Comparison of ENCODE assay signal across 37 cellular contexts in genomic region chr3:196673632-196674031, GRCh38. TPM values are rescaled to one million over a fixed set of nuclear protein-coding genes. Genes with fewer than 3 reads are reported as not detected.
A peak's percentile ranks its signal among the peaks of the same experiment; 100 is the strongest.
DNase-seq lines count a peak whose midpoint lies in the region; ATAC-seq, FAIRE-seq and TF ChIP-seq lines count a peak whose summit lies in the region.
"Had no signal": no experiment of that assay in that cellular context is flagged by ENCODE, and none has a peak within 500 bp of the region (broad histone marks: within the 10 kb centered on the region; RNA-seq: fewer than 3 reads in every experiment).

No MANE protein-coding gene starts in this region.

- no peak for TF ChIP-seq RAD21 in K562 (CRISPR knock-in tag; conservative IDR thresholded peaks at IDR 0.05 in 1 of 2, IDR thresholded peaks at IDR 0.05 in 1 of 2)

- FAIRE-seq in K562 (lab: Jason Lieb, UNC): no peak
- FAIRE-seq: A204.1, A549, D721Med had no signal

- H3K4me1 Mint-ChIP-seq in activated CD4-positive, alpha-beta T cell treated with anti-CD3 and anti-CD28 coated beads, Interleukin-2, amount 10 ng/mL, durations not matched to agents 7 days and 5 days: peaks cover 42% of the 10 kb centered on the region
- H3K4me1 Mint-ChIP-seq in CD4-positive, alpha-beta memory T cell: peaks cover 23 to 48% (median 35%) of the 10 kb centered on the region in 4 donors
- peaks cover 30 to 43% (median 31%) of the 10 kb centered on the region in 3 donors for H3K4me1 Mint-ChIP-seq in T-cell

- no peaks in the 10 kb centered on the region for H4K20me1 ChIP-seq in K562 (replicated peaks; ENCODE audit: control insufficient read depth, insufficient read depth, low read length)
- H4K20me1 ChIP-seq: BLaER1; BLaER1 treated with 17β-estradiol and CSF1 and Interleukin-3, amounts not matched to agents 10 nM and 100 nM had no signal

- TF ChIP-seq CTCF in HEK293 (tag by site-specific recombination; IDR thresholded peaks at IDR 0.05): no peak
- no peak for TF ChIP-seq CTCF in K562 (IDR thresholded peaks at IDR 0.05 in 2 of 3, conservative IDR thresholded peaks at IDR 0.05 in 1 of 3; ENCODE audit: insufficient read depth in 2 of 3, low read depth in 1 of 3, low read length in 3 of 3)

- TF ChIP-seq POLR2A in K562 (conservative IDR thresholded peaks at IDR 0.05): no peak

- no peaks in the 10 kb centered on the region for H3K9me3 ChIP-seq in CD4-positive, alpha-beta memory T cell (ENCODE audit: control insufficient read depth in 1 of 2, low read length in 2 of 2)
- H3K9me3 ChIP-seq in HEK293 (ENCODE audit: control insufficient read depth, insufficient read depth, low read depth, low read length) (no peaks in the 10 kb centered on the region), K562 (replicated peaks; ENCODE audit: control insufficient read depth, insufficient read depth, low read depth, low read length) (no peaks in the 10 kb centered on the region)
- H3K9me3 ChIP-seq: A549, BE2C, Caco-2 had no signal

- no peaks in the 10 kb centered on the region for H3K27me3 ChIP-seq in CD4-positive, alpha-beta memory T cell (ENCODE audit: insufficient read depth, low read length)
- no peaks in the 10 kb centered on the region for H3K27me3 ChIP-seq in K562 (ENCODE audit: control insufficient read depth in 2 of 2, insufficient read depth in 2 of 2, low read length in 2 of 2)
- H3K27me3 ChIP-seq: BLaER1; BLaER1 treated with 17β-estradiol and CSF1 and Interleukin-3, amounts not matched to agents 10 nM and 100 nM had no signal

- no peak overlapping the region for H3K9ac ChIP-seq in K562 (ENCODE audit: insufficient read depth in 1 of 2, low read depth in 2 of 2, low read length in 2 of 2)
- H3K9ac ChIP-seq: BLaER1 had no signal

- CTCF ChIA-PET in activated CD4-positive, alpha-beta T cell treated with anti-CD3 and anti-CD28 coated beads, Interleukin-2, amount 10 ng/mL, durations not matched to agents 7 days and 5 days (lab: Charles Lee): no interaction called here
- CTCF ChIA-PET in CD4-positive, alpha-beta memory T cell (lab: Charles Lee; ENCODE audit: partially characterized antibody): no interaction called here
- CTCF ChIA-PET in HEK293 (lab: Yijun Ruan, JAX): no interaction called here
- CTCF ChIA-PET in K562 (lab: Yijun Ruan, JAX; ENCODE audit: low intra/inter-chr PET ratio): no interaction called here
- CTCF ChIA-PET in T-cell (lab: Charles Lee): no interaction called here

- H3K36me3 ChIP-seq in CD4-positive, alpha-beta memory T cell (ENCODE audit: insufficient read depth, low read length): no peaks in the 10 kb centered on the region
- H3K36me3 ChIP-seq in HEK293 (ENCODE audit: control insufficient read depth in 2 of 2, insufficient read depth in 1 of 2, low read length in 2 of 2): no peaks in the 10 kb centered on the region
- no peaks in the 10 kb centered on the region for H3K36me3 ChIP-seq in K562 (ENCODE audit: control insufficient read depth, insufficient read depth, low read length)
- H3K36me3 ChIP-seq: BE2C had no signal

- H3K4me3 ChIP-seq in CD4-positive, alpha-beta memory T cell (ENCODE audit: low read length in 2 of 2): no peak overlapping the region
- H3K4me3 ChIP-seq in HEK293 (ENCODE audit: low read depth, low read length) (no peak overlapping the region), K562 (no peak overlapping the region)
- H3K4me3 ChIP-seq: A549; BLaER1; BLaER1 treated with 17β-estradiol and CSF1 and Interleukin-3, amounts not matched to agents 10 nM and 100 nM had no signal

- no peaks in the 10 kb centered on the region for H3K9me3 Mint-ChIP-seq in activated CD4-positive, alpha-beta T cell treated with anti-CD3 and anti-CD28 coated beads, Interleukin-2, amount 10 ng/mL, durations not matched to agents 7 days and 5 days
- no peaks in the 10 kb centered on the region for H3K9me3 Mint-ChIP-seq in CD4-positive, alpha-beta memory T cell
- no peaks in the 10 kb centered on the region for H3K9me3 Mint-ChIP-seq in T-cell
- H3K9me3 Mint-ChIP-seq: CD4-positive, alpha-beta T cell; CD4-positive, CD25-positive, alpha-beta regulatory T cell; CD8-positive, alpha-beta memory T cell; CD8-positive, alpha-beta T cell had no signal

- intact Hi-C loops in CD4-positive, alpha-beta memory T cell (cut with micrococcal nuclease): loop anchor here (5.0 kb wide), 1 partner anchor 41 kb away; no protein-coding TSS in a partner anchor
- intact Hi-C loops in K562 (cut with micrococcal nuclease): no loop called here

- peaks cover 3% of the 10 kb centered on the region for H3K36me3 Mint-ChIP-seq in activated CD4-positive, alpha-beta T cell treated with anti-CD3 and anti-CD28 coated beads, Interleukin-2, amount 10 ng/mL, durations not matched to agents 7 days and 5 days (ENCODE audit: low read depth)
- peaks cover 0 to 3% of the 10 kb centered on the region in 2 donors for H3K36me3 Mint-ChIP-seq in CD4-positive, alpha-beta memory T cell
- H3K36me3 Mint-ChIP-seq in T-cell: peaks cover 6% of the 10 kb centered on the region
- H3K36me3 Mint-ChIP-seq: CD4-positive, CD25-positive, alpha-beta regulatory T cell; CD8-positive, alpha-beta T cell had no signal

- H3K4me1 ChIP-seq in CD4-positive, alpha-beta memory T cell (ENCODE audit: insufficient read depth, low read length): peaks cover 41% of the 10 kb centered on the region
- H3K4me1 ChIP-seq in HEK293 (ENCODE audit: control insufficient read depth, insufficient read depth, low read length) (no peaks in the 10 kb centered on the region), K562 (replicated peaks in 1 of 2; ENCODE audit: control insufficient read depth in 2 of 2, insufficient read depth in 2 of 2, low read length in 2 of 2) (peaks cover 5 to 10% of the 10 kb centered on the region in 2 experiments; a peak in 2 of 5 replicates)
- H3K4me1 ChIP-seq: BE2C, Caco-2 had no signal

- ATAC-seq in K562 (no peak), T-cell (replicated peaks in 1 of 4) (no peak), HG02981 (IDR thresholded peaks at IDR 0.05; ENCODE audit: unreplicated experiment) (no peak), HG03175 (IDR thresholded peaks at IDR 0.05; ENCODE audit: unreplicated experiment) (no peak)
- ATAC-seq: A549; CD8-positive, alpha-beta T cell had no signal

- H2AFZ ChIP-seq in K562 (ENCODE audit: low read depth, low read length): no peak overlapping the region

- peak overlapping the region; percentile 9 for H3K27ac Mint-ChIP-seq in activated CD4-positive, alpha-beta T cell treated with anti-CD3 and anti-CD28 coated beads, Interleukin-2, amount 10 ng/mL, durations not matched to agents 7 days and 5 days
- H3K27ac Mint-ChIP-seq in CD4-positive, alpha-beta memory T cell: peak overlapping the region in 4 of 7 donors; percentile 22 to 71 (median 36)
- H3K27ac Mint-ChIP-seq in T-cell: peak overlapping the region in 1 of 2 donors; percentile 8
- H3K27ac Mint-ChIP-seq: B cell; CD14-positive monocyte; CD4-positive, alpha-beta T cell; CD4-positive, CD25-positive, alpha-beta regulatory T cell; CD8-positive, alpha-beta memory T cell; CD8-positive, alpha-beta T cell had no signal

- no peak overlapping the region for H3K4me3 Mint-ChIP-seq in activated CD4-positive, alpha-beta T cell treated with anti-CD3 and anti-CD28 coated beads, Interleukin-2, amount 10 ng/mL, durations not matched to agents 7 days and 5 days
- no peak overlapping the region for H3K4me3 Mint-ChIP-seq in CD4-positive, alpha-beta memory T cell
- no peak overlapping the region for H3K4me3 Mint-ChIP-seq in T-cell
- H3K4me3 Mint-ChIP-seq: B cell; CD14-positive monocyte; CD4-positive, alpha-beta T cell; CD4-positive, CD25-positive, alpha-beta regulatory T cell; CD8-positive, alpha-beta memory T cell; CD8-positive, alpha-beta T cell had no signal

- no peak for DNase-seq in activated CD4-positive, alpha-beta T cell treated with anti-CD3 and anti-CD28 coated beads, Interleukin-2, amount 10 ng/mL, durations not matched to agents 7 days and 5 days
- DNase-seq in activated CD4-positive, alpha-beta T cell treated with anti-CD3 and anti-CD28 coated beads, Interleukin-2, amount 50 U/mL, for 1 hour: no peak
- no peak for DNase-seq in CD4-positive, alpha-beta memory T cell
- DNase-seq in K562 (ENCODE audit: extremely low read depth in 1 of 4, low spot score in 3 of 4) (no peak), T-cell (no peak)
- DNase-seq: 8988T; ACHN; AML-193; BE2C; C1 segment of cervical spinal cord; Caco-2; Calu3; CD4-positive, alpha-beta T cell; CD4-positive, CD25-positive, alpha-beta regulatory T cell; CD8-positive, alpha-beta memory T cell; CD8-positive, alpha-beta T cell; COR-L47; DMS 273 treated with DMSO at 0.1 percent for 48 hours; DMS153; DMS53; DMS79; DMS79 treated with DMSO at 0.1 percent for 48 hours; DND-41; EL had no signal

- no peak overlapping the region for H3K4me2 ChIP-seq in K562 (ENCODE audit: insufficient read depth, low read length)
- H3K4me2 ChIP-seq: A549 had no signal

- no TSS peak for BruUV-seq in K562 (replicated peaks; lab: Mats Ljungman, UMichigan)

- 41% methylated on average over 3 of the region's 3 CpGs for WGBS in K562 (ENCODE audit: insufficient coverage, low coverage, missing lambda C conversion rate)

- H3K9me1 ChIP-seq in K562 (ENCODE audit: control insufficient read depth, insufficient read depth, low read length): no peaks in the 10 kb centered on the region

- no peaks in the 10 kb centered on the region for H3K79me2 ChIP-seq in K562 (ENCODE audit: control insufficient read depth, insufficient read depth, low read length)

- in situ Hi-C loops in K562 (cut with MboI): no loop called here

- POLR2A ChIA-PET in activated CD4-positive, alpha-beta T cell treated with anti-CD3 and anti-CD28 coated beads, Interleukin-2, amount 10 ng/mL, durations not matched to agents 7 days and 5 days (lab: Charles Lee): no interaction called here
- POLR2A ChIA-PET in CD4-positive, alpha-beta memory T cell (lab: Charles Lee; ENCODE audit: partially characterized antibody): no interaction called here
- POLR2A ChIA-PET in HEK293 (lab: Yijun Ruan, JAX): no interaction called here
- POLR2A ChIA-PET in K562 (lab: Yijun Ruan, JAX): interaction anchor here (0.6 to 1.3 kb wide), 3 partner anchors 18 to 40 kb away, joined by 3 read pairs; no protein-coding TSS in a partner anchor
- POLR2A ChIA-PET in T-cell (lab: Charles Lee): interaction anchor here in 1 of 2 donors (0.8 kb wide), 1 partner anchor 20 kb away, joined by 4 read pairs; no protein-coding TSS in a partner anchor

- no peak overlapping the region for H3K27ac ChIP-seq in CD4-positive, alpha-beta memory T cell (ENCODE audit: low read depth, low read length)
- H3K27ac ChIP-seq in HEK293 (ENCODE audit: extremely low read depth, low read depth, low read length) (no peak overlapping the region), K562 (ENCODE audit: extremely low read depth, low read depth, low read length) (no peak overlapping the region)
- H3K27ac ChIP-seq: 22Rv1, A549, BLaER1, C4-2B had no signal

- H3K27me3 Mint-ChIP-seq in activated CD4-positive, alpha-beta T cell treated with anti-CD3 and anti-CD28 coated beads, Interleukin-2, amount 10 ng/mL, durations not matched to agents 7 days and 5 days: no peaks in the 10 kb centered on the region
- no peaks in the 10 kb centered on the region for H3K27me3 Mint-ChIP-seq in CD4-positive, alpha-beta memory T cell
- H3K27me3 Mint-ChIP-seq in T-cell: no peaks in the 10 kb centered on the region
- H3K27me3 Mint-ChIP-seq: B cell; CD4-positive, alpha-beta T cell; CD4-positive, CD25-positive, alpha-beta regulatory T cell; CD8-positive, alpha-beta memory T cell had no signal

- TF ChIP-seq EP300 in K562 (IDR thresholded peaks at IDR 0.05; ENCODE audit: low read length): no peak

RNA-seq across cellular contexts. Expression of gene NRROS, which starts 34.1 kb away (rescaled TPM):
- 10 to 100 TPM; 36.6 to 40.6 TPM for total RNA-seq in activated CD4-positive, alpha-beta T cell treated with anti-CD3 and anti-CD28 coated beads, Interleukin-2, amount 10 ng/mL, durations not matched to agents 7 days and 5 days
- 10 to 100 TPM; 18.7 to 20.0 TPM for total RNA-seq in CD4-positive, alpha-beta memory T cell
- 1 to 10 TPM; 4.6 to 5.0 TPM for polyA plus RNA-seq in CD4-positive, alpha-beta memory T cell
- total RNA-seq in K562 (2011; cell fraction: chromatin; rRNA removed; ENCODE audit: low replicate concordance): 7.2 and 22.0 TPM in 2 replicates
- 15.8 and 20.0 TPM in 2 replicates for total RNA-seq in K562 (2011; cell fraction: nucleolus; rRNA removed)
- total RNA-seq in K562 (2011; cell fraction: nucleoplasm; rRNA removed): 8.9 and 10.3 TPM in 2 replicates
- 4.6 and 6.9 TPM in 2 replicates for total RNA-seq in K562 (2014; rRNA removed)
- 1.2 and 2.1 TPM in 2 replicates for total RNA-seq in K562 (2014; rRNA removed; fragmentation: Illumina TruSeq; extraction: Trizol)
- total RNA-seq in K562 (2015; rRNA removed; fragmentation: Illumina TruSeq; extraction: Trizol): 3.7 and 3.8 TPM in 2 replicates
- 13.0 and 13.8 TPM in 2 replicates for total RNA-seq in K562 (2021)
- polyA plus RNA-seq in K562 (2011; rRNA removed): 2.2 and 7.1 TPM in 2 replicates
- 2.7 and 5.0 TPM in 2 replicates for polyA plus RNA-seq in K562 (2011; cell fraction: cytosol; rRNA removed)
- polyA plus RNA-seq in K562 (2011; cell fraction: nucleus; rRNA removed): 5.4 and 8.2 TPM in 2 replicates
- polyA plus RNA-seq in K562 (2012): 16.4 and 25.4 TPM in 2 replicates
- polyA plus RNA-seq in K562 (2014; fragmentation: Illumina TruSeq; extraction: Trizol): 5.4 and 8.9 TPM in 2 replicates
- polyA plus RNA-seq in K562 (2014; fragmentation: Nextera tagmentation; extraction: Ambion mirVana): under 1 TPM; 0.34 to 0.35 TPM
- polyA plus RNA-seq in K562 (2014; rRNA removed): 4.6 and 6.4 TPM in 2 replicates
- polyA minus RNA-seq in K562 (2011; rRNA and poly(A)+ RNA removed): 3.0 and 3.7 TPM in 2 replicates
- 5.2 and 6.3 TPM in 2 replicates for polyA minus RNA-seq in K562 (2011; cell fraction: cytosol; rRNA and poly(A)+ RNA removed)
- 2.1 and 4.6 TPM in 2 replicates for polyA minus RNA-seq in K562 (2011; cell fraction: nucleus; rRNA and poly(A)+ RNA removed)
- 10 to 100 TPM in 4 of 5 donors, 1 to 10 TPM in 1; 7.6 to 16.8 (median 15.6) TPM for total RNA-seq in T-cell
- total RNA-seq: A172 had no signal
- polyA plus RNA-seq: A549 had no signal

RNA-seq across cellular contexts. Expression of gene CEP19, which starts 38.4 kb away (rescaled TPM):
- total RNA-seq in activated CD4-positive, alpha-beta T cell treated with anti-CD3 and anti-CD28 coated beads, Interleukin-2, amount 10 ng/mL, durations not matched to agents 7 days and 5 days: 1 to 10 TPM; 5.3 to 6.0 TPM
- 1 to 10 TPM; 7.8 to 8.2 TPM for total RNA-seq in CD4-positive, alpha-beta memory T cell
- polyA plus RNA-seq in CD4-positive, alpha-beta memory T cell: 10 to 100 TPM in 1 of 2 donors, 1 to 10 TPM in 1; 5.4 to 10.8 TPM
- total RNA-seq in K562 (2011; cell fraction: chromatin; rRNA removed; ENCODE audit: low replicate concordance): 0.25 and 0.97 TPM in 2 replicates
- 0.50 and 0.53 TPM in 2 replicates for total RNA-seq in K562 (2011; cell fraction: nucleolus; rRNA removed)
- 0.51 and 1.8 TPM in 2 replicates for total RNA-seq in K562 (2011; cell fraction: nucleoplasm; rRNA removed)
- total RNA-seq in K562 (2014; rRNA removed): 2.5 and 3.1 TPM in 2 replicates
- total RNA-seq in K562 (2014; rRNA removed; fragmentation: Illumina TruSeq; extraction: Trizol): 4.1 and 4.3 TPM in 2 replicates
- 4.5 TPM in 2 replicates for total RNA-seq in K562 (2015; rRNA removed; fragmentation: Illumina TruSeq; extraction: Trizol)
- total RNA-seq in K562 (2021): 2.3 and 2.5 TPM in 2 replicates
- polyA plus RNA-seq in K562 (2011; rRNA removed): 2.7 and 4.2 TPM in 2 replicates
- 1.1 and 1.5 TPM in 2 replicates for polyA plus RNA-seq in K562 (2011; cell fraction: cytosol; rRNA removed)
- 0.35 and 0.36 TPM in 2 replicates for polyA plus RNA-seq in K562 (2011; cell fraction: nucleus; rRNA removed)
- polyA plus RNA-seq in K562 (2012): 3.2 and 3.6 TPM in 2 replicates
- 3.7 and 3.8 TPM in 2 replicates for polyA plus RNA-seq in K562 (2014; fragmentation: Illumina TruSeq; extraction: Trizol)
- polyA plus RNA-seq in K562 (2014; fragmentation: Nextera tagmentation; extraction: Ambion mirVana): 1 to 10 TPM; 3.4 to 4.2 TPM
- 3.1 and 3.5 TPM in 2 replicates for polyA plus RNA-seq in K562 (2014; rRNA removed)
- 1.9 and 2.1 TPM in 2 replicates for polyA minus RNA-seq in K562 (2011; rRNA and poly(A)+ RNA removed)
- 1.6 TPM in 1 of 2 replicates, not detected in the other for polyA minus RNA-seq in K562 (2011; cell fraction: cytosol; rRNA and poly(A)+ RNA removed)
- 0.40 and 0.44 TPM in 2 replicates for polyA minus RNA-seq in K562 (2011; cell fraction: nucleus; rRNA and poly(A)+ RNA removed)
- 1 to 10 TPM; 1.6 to 8.5 (median 6.4) TPM for total RNA-seq in T-cell

RNA-seq across cellular contexts. Expression of gene PIGX, which starts 38.5 kb away (rescaled TPM):
- total RNA-seq in activated CD4-positive, alpha-beta T cell treated with anti-CD3 and anti-CD28 coated beads, Interleukin-2, amount 10 ng/mL, durations not matched to agents 7 days and 5 days: 10 to 100 TPM; 40.9 to 45.4 TPM
- 10 to 100 TPM; 19.1 to 23.7 TPM for total RNA-seq in CD4-positive, alpha-beta memory T cell
- 10 to 100 TPM; 34.1 to 37.4 TPM for polyA plus RNA-seq in CD4-positive, alpha-beta memory T cell
- total RNA-seq in K562 (2011; cell fraction: chromatin; rRNA removed; ENCODE audit: low replicate concordance): 18.2 and 25.3 TPM in 2 replicates
- total RNA-seq in K562 (2011; cell fraction: nucleolus; rRNA removed): 11.8 and 13.8 TPM in 2 replicates
- total RNA-seq in K562 (2011; cell fraction: nucleoplasm; rRNA removed): 18.2 and 21.2 TPM in 2 replicates
- 23.8 and 25.8 TPM in 2 replicates for total RNA-seq in K562 (2014; rRNA removed)
- total RNA-seq in K562 (2014; rRNA removed; fragmentation: Illumina TruSeq; extraction: Trizol): 27.0 and 34.2 TPM in 2 replicates
- 23.8 and 25.2 TPM in 2 replicates for total RNA-seq in K562 (2015; rRNA removed; fragmentation: Illumina TruSeq; extraction: Trizol)
- 22.5 and 26.9 TPM in 2 replicates for total RNA-seq in K562 (2021)
- polyA plus RNA-seq in K562 (2011; rRNA removed): 25.4 and 36.3 TPM in 2 replicates
- 9.4 and 18.2 TPM in 2 replicates for polyA plus RNA-seq in K562 (2011; cell fraction: cytosol; rRNA removed)
- 6.7 and 9.6 TPM in 2 replicates for polyA plus RNA-seq in K562 (2011; cell fraction: nucleus; rRNA removed)
- 17.7 and 22.1 TPM in 2 replicates for polyA plus RNA-seq in K562 (2012)
- polyA plus RNA-seq in K562 (2014; fragmentation: Illumina TruSeq; extraction: Trizol): 25.9 and 28.4 TPM in 2 replicates
- 1 to 10 TPM; 3.7 to 5.1 TPM for polyA plus RNA-seq in K562 (2014; fragmentation: Nextera tagmentation; extraction: Ambion mirVana)
- 25.9 and 30.8 TPM in 2 replicates for polyA plus RNA-seq in K562 (2014; rRNA removed)
- 21.7 and 23.7 TPM in 2 replicates for polyA minus RNA-seq in K562 (2011; rRNA and poly(A)+ RNA removed)
- 14.7 and 17.2 TPM in 2 replicates for polyA minus RNA-seq in K562 (2011; cell fraction: cytosol; rRNA and poly(A)+ RNA removed)
- polyA minus RNA-seq in K562 (2011; cell fraction: nucleus; rRNA and poly(A)+ RNA removed): 3.1 and 6.8 TPM in 2 replicates
- total RNA-seq in T-cell: 10 to 100 TPM; 18.9 to 27.9 (median 22.3) TPM
